24 cellular contexts compared by ENCODE assay signal in the genomic region with DNA sequence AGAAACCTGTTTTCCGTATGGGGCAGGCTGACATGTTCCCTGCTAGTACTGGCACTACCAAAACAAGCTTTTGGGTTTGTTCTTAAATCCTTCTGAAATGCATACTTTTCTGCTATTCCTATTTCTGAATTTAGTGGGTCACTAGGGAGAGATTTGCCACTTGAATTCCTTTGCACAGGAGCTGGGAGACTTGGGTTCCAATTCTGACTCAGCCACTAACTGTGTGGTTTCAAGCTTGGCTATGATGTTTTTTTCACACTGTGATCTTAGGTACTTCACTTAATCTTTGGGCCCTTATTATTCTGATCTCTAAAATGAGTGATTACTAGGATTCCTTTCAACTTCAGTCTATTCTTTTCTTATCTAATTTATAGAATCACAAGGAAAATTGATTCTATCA.
"Had no signal": no experiment of that assay in that cellular context is flagged by ENCODE, and none has a peak within 500 bp of the region (broad histone marks: within the 10 kb centered on the region; RNA-seq: fewer than 3 reads in every experiment).

No MANE protein-coding gene starts in this region.

- H3K4me3 ChIP-seq: colonic mucosa, left lung, tibial artery had no signal

- ATAC-seq: activated CD4-positive, CD25-positive, alpha-beta regulatory T cell treated with anti-CD3 and anti-CD28 coated beads, Interleukin-2, amount 50 U/mL, for 24 hours; left lung; stimulated activated naive CD8-positive, alpha-beta T cell treated with anti-CD3 and anti-CD28 coated beads, Interleukin-15, Interleukin-2, amounts not matched to agents 100 U/mL and 50 U/mL, for 24 hours had no signal

- H3K9me3 Mint-ChIP-seq: central memory CD8-positive, alpha-beta T cell had no signal

- DNase-seq: activated CD4-positive, alpha-beta T cell treated with anti-CD3 and anti-CD28 coated beads, Interleukin-2, amount 50 U/mL, for 1 hour; activated CD8-positive, alpha-beta memory T cell treated with anti-CD3 and anti-CD28 coated beads, Interleukin-2, amount 50 U/mL, for 4 hours; activated effector memory CD4-positive, alpha-beta T cell treated with Interleukin-2 at 50 U/mL for 16 hours; activated naive CD4-positive, alpha-beta T cell treated with anti-CD3 and anti-CD28 coated beads, Interleukin-2, amount 50 U/mL, for 16 hours; activated T-cell treated with anti-CD3 and anti-CD28 coated beads, Interleukin-2, amount 50 U/mL, for 48 hours; aorta; colonic mucosa; erythroblast; foreskin melanocyte; head of caudate nucleus; left lung; midbrain; occipital lobe; posterior cingulate gyrus; retina; stimulated activated CD4-positive, alpha-beta T cell treated with anti-CD3 and anti-CD28 coated beads, Interleukin-12 subunit alpha, Interleukin-12 subunit beta, amount 100 ng/mL, for 4 hours; stimulated activated CD4-positive, alpha-beta T cell treated with anti-CD3 and anti-CD28 coated beads, Interleukin-1b, Interleukin-23, amount 100 ng/mL, for 48 hours; stimulated activated CD8-positive, alpha-beta memory T cell treated with anti-CD3 and anti-CD28 coated beads, Interleukin-4, amount 100 ng/mL, for 48 hours; stimulated activated naive CD8-positive, alpha-beta T cell treated with anti-CD3 and anti-CD28 coated beads, Interleukin-15, Interleukin-2, amounts not matched to agents 100 U/mL and 50 U/mL, for 24 hours; substantia nigra; tibial artery had no signal

- H3K9me3 ChIP-seq: colonic mucosa, left lung, tibial artery had no signal

- H3K4me1 Mint-ChIP-seq: central memory CD8-positive, alpha-beta T cell had no signal

- H3K27me3 ChIP-seq: colonic mucosa, left lung, tibial artery had no signal

- H3K4me3 Mint-ChIP-seq: central memory CD8-positive, alpha-beta T cell had no signal

- FAIRE-seq: endometrium had no signal

- H3K4me1 ChIP-seq: colonic mucosa, left lung, tibial artery had no signal

- H3K36me3 ChIP-seq: colonic mucosa, left lung, tibial artery had no signal

- H3K27ac ChIP-seq: colonic mucosa, left lung, tibial artery had no signal
